Comparison of ENCODE assay signal across 1 cellular context in genomic region chr5:139293504-139294371, GRCh38.
TF ChIP-seq lines count a peak whose summit lies in the region.

MATR3 (plus strand) TSS chr5:139293740; CDS start chr5:139307416, 13,676 bp downstream.

TF ChIP-seq in K562, 482 proteins besides CTCF, POLR2A, EP300 and RAD21 (continued from another document and continues in another):
- TF ChIP-seq CLOCK (CRISPR knock-in tag; IDR thresholded peaks at IDR 0.05; ENCODE audit: borderline replicate concordance), result no peak
- peak; percentile 97 for TF ChIP-seq POLR2B (IDR thresholded peaks at IDR 0.05; ENCODE audit: low read depth, partially characterized antibody)
- no peak for TF ChIP-seq ZNF124 (CRISPR knock-in tag; IDR thresholded peaks at IDR 0.05)
- TF ChIP-seq ZNF143 (CRISPR knock-in tag; IDR thresholded peaks at IDR 0.05), result peak; percentile 78
- TF ChIP-seq BRCA1 (IDR thresholded peaks at IDR 0.05), result no peak
- TF ChIP-seq BRCA1 (CRISPR knock-in tag; IDR thresholded peaks at IDR 0.05), result no peak
- no peak for TF ChIP-seq ZNF583 (CRISPR knock-in tag; IDR thresholded peaks at IDR 0.05)
- TF ChIP-seq BMI1 (IDR thresholded peaks at IDR 0.05; ENCODE audit: low read length), result no peak
- TF ChIP-seq MGA (IDR thresholded peaks at IDR 0.05), result peak; percentile 57
- 0 out of 2 replicates have a peak, but pooled peaks have one; percentile 28 for TF ChIP-seq ZNF316 (IDR thresholded peaks at IDR 0.05)
- peak; percentile 60; the same call in 1 of the 2 replicates for TF ChIP-seq ZNF76 (CRISPR knock-in tag; IDR thresholded peaks at IDR 0.05; ENCODE audit: borderline replicate concordance)
- TF ChIP-seq TRIM24 (IDR thresholded peaks at IDR 0.05), result peak; percentile 11 to 16; a peak in 1 of 4 replicates
- no peak; the same call in 1 of the 2 replicates for TF ChIP-seq ZNF121 (CRISPR knock-in tag; conservative IDR thresholded peaks at IDR 0.05)
- peak; percentile 83 for TF ChIP-seq ZNF589 (CRISPR knock-in tag; IDR thresholded peaks at IDR 0.05; ENCODE audit: low read depth)
- TF ChIP-seq ZNF324 (CRISPR knock-in tag; IDR thresholded peaks at IDR 0.05), result no peak
- TF ChIP-seq ZEB2 (IDR thresholded peaks at IDR 0.05), result no peak
- TF ChIP-seq RBM14 (IDR thresholded peaks at IDR 0.05; ENCODE audit: borderline replicate concordance, insufficient read depth, low read depth, low read length), result peak; percentile 98; the same call in 1 of the 2 replicates
- no peak for TF ChIP-seq HDAC6 (IDR thresholded peaks at IDR 0.05; ENCODE audit: low read depth, low read length)
- TF ChIP-seq ZNF551 (CRISPR knock-in tag; IDR thresholded peaks at IDR 0.05), result no peak
- TF ChIP-seq JUN (IDR thresholded peaks at IDR 0.05; ENCODE audit: borderline replicate concordance, low read depth, low read length), result peak; percentile 18; the same call in 1 of the 2 replicates
- TF ChIP-seq JUN (CRISPR knock-in tag; IDR thresholded peaks at IDR 0.05; ENCODE audit: borderline replicate concordance), result 0 out of 2 replicates have a peak, but pooled peaks have one; percentile 10
- no peak for TF ChIP-seq ZBTB34 (CRISPR knock-in tag; IDR thresholded peaks at IDR 0.05)
- peak; percentile 56; the same call in 1 of the 2 replicates for TF ChIP-seq ESRRA (IDR thresholded peaks at IDR 0.05; ENCODE audit: borderline replicate concordance, low read depth)
- TF ChIP-seq ELF1 (tag; IDR thresholded peaks at IDR 0.05), result no peak
- peak; percentile 92 for TF ChIP-seq TAF7 (tag; IDR thresholded peaks at IDR 0.05)
- no peak for TF ChIP-seq ZNF695 (CRISPR knock-in tag; IDR thresholded peaks at IDR 0.05)
- peak; percentile 92 for TF ChIP-seq ZFX (CRISPR knock-in tag; IDR thresholded peaks at IDR 0.05)
- TF ChIP-seq KLF13 (tag; IDR thresholded peaks at IDR 0.05; ENCODE audit: borderline replicate concordance, low read depth), result no peak
- no peak for TF ChIP-seq BRF2 (IDR thresholded peaks at IDR 0.05; ENCODE audit: borderline replicate concordance, insufficient read depth, insufficient read length)
- TF ChIP-seq DPF2 (IDR thresholded peaks at IDR 0.05), result peak; percentile 18; the same call in 1 of the 2 replicates
- no peak for TF ChIP-seq KLF6 (CRISPR knock-in tag; IDR thresholded peaks at IDR 0.05; ENCODE audit: borderline replicate concordance)
- TF ChIP-seq ASH1L (IDR thresholded peaks at IDR 0.05; ENCODE audit: borderline replicate concordance, low read depth, partially characterized antibody), result no peak
- no peak for TF ChIP-seq ARID2 (IDR thresholded peaks at IDR 0.05)
- no peak for TF ChIP-seq ZNF445 (CRISPR knock-in tag; IDR thresholded peaks at IDR 0.05; ENCODE audit: low read depth)
- no peak for TF ChIP-seq NUFIP1 (IDR thresholded peaks at IDR 0.05; ENCODE audit: partially characterized antibody)
- TF ChIP-seq ATF3 (IDR thresholded peaks at IDR 0.05), result no peak
- peak; percentile 46; the same call in 1 of the 2 replicates for TF ChIP-seq ATF3 (CRISPR knock-in tag; conservative IDR thresholded peaks at IDR 0.05)
- TF ChIP-seq NCOA1 (IDR thresholded peaks at IDR 0.05; ENCODE audit: low read depth), result peak; percentile 22; the same call in 1 of the 2 replicates
- TF ChIP-seq TAF1 (IDR thresholded peaks at IDR 0.05; ENCODE audit: control insufficient read depth, extremely low read depth, insufficient read depth, low read length, severe bottlenecking), result peak; percentile 86
- 0 out of 2 replicates have a peak, but pooled peaks have one; percentile 3 for TF ChIP-seq CGGBP1 (CRISPR knock-in tag; IDR thresholded peaks at IDR 0.05)
- TF ChIP-seq PCBP2 (IDR thresholded peaks at IDR 0.05; ENCODE audit: low read depth, low read length, poor library complexity, severe bottlenecking), result peak; percentile 40
- TF ChIP-seq TSC22D4 (tag; IDR thresholded peaks at IDR 0.05), result no peak
- no peak for TF ChIP-seq THRA (IDR thresholded peaks at IDR 0.05)
- no peak for TF ChIP-seq SLC30A9 (CRISPR knock-in tag; IDR thresholded peaks at IDR 0.05)
